10 cellular contexts compared by ENCODE assay signal in the genomic region with DNA sequence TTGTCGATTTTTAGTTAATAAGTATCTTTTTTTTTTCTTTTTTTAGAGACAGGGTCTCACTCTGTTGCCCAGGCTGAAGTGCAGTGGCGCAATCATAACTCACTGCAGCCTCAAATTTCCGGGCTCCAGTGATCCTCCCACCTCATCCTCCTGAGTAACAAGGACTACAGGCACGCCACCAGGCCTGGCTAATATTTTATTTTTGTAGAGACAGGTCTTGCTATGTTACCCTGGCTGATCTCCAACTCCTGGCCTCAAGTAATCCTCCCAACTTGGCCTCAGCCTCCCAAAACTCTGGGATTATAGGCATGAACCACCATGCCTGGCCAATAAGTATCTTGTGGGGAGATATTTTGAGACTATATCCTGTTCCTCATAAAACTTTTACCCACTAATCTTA. TPM values are rescaled to one million over a fixed set of nuclear protein-coding genes. Genes with fewer than 3 reads are reported as not detected.
DNase-seq lines count a peak whose midpoint lies in the region; ATAC-seq and TF ChIP-seq lines count a peak whose summit lies in the region.
"Had no signal": no experiment of that assay in that cellular context is flagged by ENCODE, and none has a peak within 500 bp of the region (broad histone marks: within the 10 kb centered on the region; RNA-seq: fewer than 3 reads in every experiment).

No MANE protein-coding gene starts in this region.

- no peaks in the 10 kb centered on the region for H3K36me3 ChIP-seq in mucosa of descending colon (ENCODE audit: low read depth)
- no peaks in the 10 kb centered on the region for H3K36me3 ChIP-seq in effector memory CD4-positive, alpha-beta T cell (ENCODE audit: control insufficient read depth, insufficient read depth, low read length)

- no peaks in the 10 kb centered on the region for H3K9me3 ChIP-seq in mucosa of descending colon
- H3K9me3 ChIP-seq in effector memory CD4-positive, alpha-beta T cell (ENCODE audit: control insufficient read depth, low read length): no peaks in the 10 kb centered on the region

- no peak for TF ChIP-seq CTCF in activated CD8-positive, alpha-beta T cell treated with anti-CD3 and anti-CD28 coated beads for 36 hours (IDR thresholded peaks at IDR 0.05)
- no peak for TF ChIP-seq CTCF in mucosa of descending colon (IDR thresholded peaks at IDR 0.05)

- DNase-seq in activated naive CD8-positive, alpha-beta T cell treated with anti-CD3 and anti-CD28 coated beads, Interleukin-2, amount 10 ng/mL, durations not matched to agents 7 days and 5 days: no peak
- no peak for DNase-seq in activated naive CD8-positive, alpha-beta T cell treated with anti-CD3 and anti-CD28 coated beads, Interleukin-2, amount 50 U/mL, for 24 hours
- DNase-seq in activated CD8-positive, alpha-beta T cell treated with anti-CD3 and anti-CD28 coated beads for 36 hours: no peak
- DNase-seq in mucosa of descending colon (no peak), SW 1271 (lab: John Stamatoyannopoulos, UW) (no peak)
- DNase-seq in effector memory CD4-positive, alpha-beta T cell: no peak
- DNase-seq: activated T-cell treated with anti-CD3 and anti-CD28 coated beads for 4 hours, NCI-H1694 treated with DMSO at 0.1 percent for 48 hours had no signal

- no peak overlapping the region for H3K27ac ChIP-seq in effector memory CD4-positive, alpha-beta T cell (ENCODE audit: insufficient read depth, low read length, poor library complexity, severe bottlenecking)

- peaks cover 8% of the 10 kb centered on the region for H3K36me3 Mint-ChIP-seq in activated naive CD8-positive, alpha-beta T cell treated with anti-CD3 and anti-CD28 coated beads, Interleukin-2, amount 10 ng/mL, durations not matched to agents 7 days and 5 days
- H3K36me3 Mint-ChIP-seq in activated naive CD8-positive, alpha-beta T cell treated with anti-CD3 and anti-CD28 coated beads, Interleukin-2, amount 50 U/mL, for 24 hours (ENCODE audit: low read depth): no peaks in the 10 kb centered on the region
- no peaks in the 10 kb centered on the region for H3K36me3 Mint-ChIP-seq in activated CD8-positive, alpha-beta T cell treated with anti-CD3 and anti-CD28 coated beads for 36 hours (ENCODE audit: low read depth)

- no peaks in the 10 kb centered on the region for H3K9me3 Mint-ChIP-seq in activated naive CD8-positive, alpha-beta T cell treated with anti-CD3 and anti-CD28 coated beads, Interleukin-2, amount 10 ng/mL, durations not matched to agents 7 days and 5 days
- H3K9me3 Mint-ChIP-seq in activated naive CD8-positive, alpha-beta T cell treated with anti-CD3 and anti-CD28 coated beads, Interleukin-2, amount 50 U/mL, for 24 hours: no peaks in the 10 kb centered on the region
- H3K9me3 Mint-ChIP-seq in activated CD8-positive, alpha-beta T cell treated with anti-CD3 and anti-CD28 coated beads for 36 hours: no peaks in the 10 kb centered on the region

- peaks cover 21% of the 10 kb centered on the region for H3K4me1 Mint-ChIP-seq in activated naive CD8-positive, alpha-beta T cell treated with anti-CD3 and anti-CD28 coated beads, Interleukin-2, amount 10 ng/mL, durations not matched to agents 7 days and 5 days
- peaks cover 9% of the 10 kb centered on the region for H3K4me1 Mint-ChIP-seq in activated naive CD8-positive, alpha-beta T cell treated with anti-CD3 and anti-CD28 coated beads, Interleukin-2, amount 50 U/mL, for 24 hours
- H3K4me1 Mint-ChIP-seq in activated CD8-positive, alpha-beta T cell treated with anti-CD3 and anti-CD28 coated beads for 36 hours (ENCODE audit: low read depth): peaks cover 8% of the 10 kb centered on the region

- H3K4me3 ChIP-seq in mucosa of descending colon: no peak overlapping the region
- no peak overlapping the region for H3K4me3 ChIP-seq in effector memory CD4-positive, alpha-beta T cell (ENCODE audit: insufficient read depth, low read depth, low read length, poor library complexity, severe bottlenecking)

- no peaks in the 10 kb centered on the region for H3K4me1 ChIP-seq in mucosa of descending colon (ENCODE audit: low read depth)
- no peaks in the 10 kb centered on the region for H3K4me1 ChIP-seq in effector memory CD4-positive, alpha-beta T cell (ENCODE audit: control insufficient read depth, insufficient read depth, low read length, poor library complexity, severe bottlenecking)

- H3K4me3 Mint-ChIP-seq in activated naive CD8-positive, alpha-beta T cell treated with anti-CD3 and anti-CD28 coated beads, Interleukin-2, amount 10 ng/mL, durations not matched to agents 7 days and 5 days: peak overlapping the region; percentile 50
- H3K4me3 Mint-ChIP-seq in activated naive CD8-positive, alpha-beta T cell treated with anti-CD3 and anti-CD28 coated beads, Interleukin-2, amount 50 U/mL, for 24 hours: no peak overlapping the region
- no peak overlapping the region for H3K4me3 Mint-ChIP-seq in activated CD8-positive, alpha-beta T cell treated with anti-CD3 and anti-CD28 coated beads for 36 hours

- intact Hi-C loops in activated CD8-positive, alpha-beta T cell treated with anti-CD3 and anti-CD28 coated beads for 36 hours (cut with micrococcal nuclease): no loop called here
- intact Hi-C loops in mucosa of descending colon (cut with DNase I, micrococcal nuclease): no loop called here

- H3K27ac Mint-ChIP-seq in activated naive CD8-positive, alpha-beta T cell treated with anti-CD3 and anti-CD28 coated beads, Interleukin-2, amount 10 ng/mL, durations not matched to agents 7 days and 5 days: peak overlapping the region; percentile 82
- no peak overlapping the region for H3K27ac Mint-ChIP-seq in activated naive CD8-positive, alpha-beta T cell treated with anti-CD3 and anti-CD28 coated beads, Interleukin-2, amount 50 U/mL, for 24 hours
- H3K27ac Mint-ChIP-seq in activated CD8-positive, alpha-beta T cell treated with anti-CD3 and anti-CD28 coated beads for 36 hours: peak overlapping the region; percentile 30

- H3K27me3 Mint-ChIP-seq in activated naive CD8-positive, alpha-beta T cell treated with anti-CD3 and anti-CD28 coated beads, Interleukin-2, amount 10 ng/mL, durations not matched to agents 7 days and 5 days: no peaks in the 10 kb centered on the region
- H3K27me3 Mint-ChIP-seq in activated naive CD8-positive, alpha-beta T cell treated with anti-CD3 and anti-CD28 coated beads, Interleukin-2, amount 50 U/mL, for 24 hours: no peaks in the 10 kb centered on the region
- H3K27me3 Mint-ChIP-seq in activated CD8-positive, alpha-beta T cell treated with anti-CD3 and anti-CD28 coated beads for 36 hours: no peaks in the 10 kb centered on the region

- no peak for ATAC-seq in activated naive CD8-positive, alpha-beta T cell treated with anti-CD3 and anti-CD28 coated beads, Interleukin-2, amount 10 ng/mL, durations not matched to agents 7 days and 5 days (ENCODE audit: low read depth)
- ATAC-seq in activated naive CD8-positive, alpha-beta T cell treated with anti-CD3 and anti-CD28 coated beads, Interleukin-2, amount 50 U/mL, for 24 hours: no peak
- peak; percentile 38 for ATAC-seq in HG03432 (IDR thresholded peaks at IDR 0.05; ENCODE audit: unreplicated experiment)
- ATAC-seq in activated CD8-positive, alpha-beta T cell treated with anti-CD3 and anti-CD28 coated beads for 36 hours: no peak
- ATAC-seq in mucosa of descending colon: no peak
- ATAC-seq in HG03469 (IDR thresholded peaks at IDR 0.05; ENCODE audit: unreplicated experiment): no peak

- H3K27me3 ChIP-seq in effector memory CD4-positive, alpha-beta T cell (replicated peaks; ENCODE audit: control insufficient read depth, insufficient read depth, low read length, poor library complexity, severe bottlenecking): no peaks in the 10 kb centered on the region

- CTCF ChIA-PET in activated CD8-positive, alpha-beta T cell treated with anti-CD3 and anti-CD28 coated beads for 36 hours (lab: Charles Lee): no interaction called here

- POLR2A ChIA-PET in activated naive CD8-positive, alpha-beta T cell treated with anti-CD3 and anti-CD28 coated beads, Interleukin-2, amount 10 ng/mL, durations not matched to agents 7 days and 5 days (lab: Charles Lee): interaction anchor here (0.5 to 1.3 kb wide), 2 partner anchors 20 to 29 kb away, joined by 6 to 7 read pairs; a partner anchor contains a TSS
- POLR2A ChIA-PET in activated CD8-positive, alpha-beta T cell treated with anti-CD3 and anti-CD28 coated beads for 36 hours (lab: Charles Lee): interaction anchor here (0.8 kb wide), 1 partner anchor 11 kb away, joined by 3 read pairs; no protein-coding TSS in a partner anchor

RNA-seq across cellular contexts. Expression of a gene that starts 29.4 kb away (rescaled TPM):
- total RNA-seq in activated naive CD8-positive, alpha-beta T cell treated with anti-CD3 and anti-CD28 coated beads, Interleukin-2, amount 10 ng/mL, durations not matched to agents 7 days and 5 days: 10 to 100 TPM; 39.4 to 43.0 TPM
- total RNA-seq in activated CD8-positive, alpha-beta T cell treated with anti-CD3 and anti-CD28 coated beads for 36 hours: 10 to 100 TPM; 35.2 to 36.2 TPM
- 10 to 100 TPM; 10.3 to 14.5 (median 11.5) TPM for total RNA-seq in mucosa of descending colon

RNA-seq across cellular contexts. Expression of a gene that starts 50.6 kb away (rescaled TPM):
- total RNA-seq in activated naive CD8-positive, alpha-beta T cell treated with anti-CD3 and anti-CD28 coated beads, Interleukin-2, amount 10 ng/mL, durations not matched to agents 7 days and 5 days: 10 to 100 TPM; 55.3 to 63.2 TPM
- 10 to 100 TPM; 48.8 to 53.3 TPM for total RNA-seq in activated CD8-positive, alpha-beta T cell treated with anti-CD3 and anti-CD28 coated beads for 36 hours
- 10 to 100 TPM; 29.5 to 43.5 (median 37.6) TPM for total RNA-seq in mucosa of descending colon
